17 cellular contexts compared by ENCODE assay signal in genomic region chr3:120793601-120794000, GRCh38.
"Had no signal": no experiment of that assay in that cellular context is flagged by ENCODE, and none has a peak within 500 bp of the region (broad histone marks: within the 10 kb centered on the region; RNA-seq: fewer than 3 reads in every experiment).

No MANE protein-coding gene starts in this region.

- H3K9me3 ChIP-seq: right lobe of liver, suprapubic skin, upper lobe of right lung had no signal

- ATAC-seq: activated naive CD4-positive, alpha-beta T cell treated with anti-CD3 and anti-CD28 coated beads, Interleukin-2, amount 50 U/mL, for 72 hours; left lobe of liver; natural killer cell; right lobe of liver; upper lobe of right lung had no signal

- H3K36me3 ChIP-seq: brain microvascular endothelial cell, right lobe of liver, suprapubic skin, upper lobe of right lung had no signal

- H3K4me1 ChIP-seq: right lobe of liver, suprapubic skin, upper lobe of right lung had no signal

- H3K27me3 ChIP-seq: brain microvascular endothelial cell, right lobe of liver, suprapubic skin, upper lobe of right lung had no signal

- H3K27ac ChIP-seq: brain microvascular endothelial cell, right lobe of liver, suprapubic skin, upper lobe of right lung had no signal

- H3K4me3 ChIP-seq: right lobe of liver, suprapubic skin, upper lobe of right lung had no signal

- DNase-seq: activated CD4-positive, alpha-beta T cell treated with anti-CD3 and anti-CD28 coated beads, Interleukin-2, amount 50 U/mL, for 4 hours; activated effector memory CD4-positive, alpha-beta T cell treated with Interleukin-2 at 50 U/mL for 16 hours; activated T-cell treated with anti-CD3 and anti-CD28 coated beads, Interleukin-2, amount 50 U/mL, for 24 hours; amygdala; brain microvascular endothelial cell; cerebellar nuclear complex; erythroblast; natural killer cell; nucleus accumbens; right lobe of liver; stimulated activated CD4-positive, alpha-beta T cell treated with anti-CD3 and anti-CD28 coated beads, Interleukin-12 subunit alpha, Interleukin-12 subunit beta, amount 100 ng/mL, for 4 hours; stimulated activated CD4-positive, alpha-beta T cell treated with anti-CD3 and anti-CD28 coated beads, Interleukin-2, amount 100 ng/mL, for 48 hours; stimulated activated naive CD4-positive, alpha-beta T cell treated with Interleukin-2 at 50 U/mL for 16 hours; upper lobe of right lung had no signal
